Comparison of ENCODE assay signal across 13 cellular contexts in the genomic region with DNA sequence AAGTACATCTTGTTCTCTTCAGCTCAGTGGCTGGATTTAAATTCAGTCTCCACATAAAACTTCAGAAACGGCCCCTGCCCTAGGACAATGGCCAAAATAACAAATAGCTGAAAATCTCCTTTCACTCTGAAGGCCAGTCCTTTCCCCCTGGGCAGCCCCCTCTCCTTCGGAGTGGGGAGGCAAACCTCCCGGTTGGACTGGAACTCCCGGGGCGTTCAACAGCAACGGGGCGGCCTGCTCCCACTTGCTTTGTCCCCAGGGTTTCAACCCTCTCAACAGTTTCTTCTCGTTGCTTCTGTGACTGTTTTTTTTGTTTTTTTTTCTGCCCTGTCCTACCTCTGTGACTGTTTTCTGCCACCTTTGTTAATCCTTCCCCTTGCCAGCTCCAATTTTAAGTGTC.
DNase-seq lines count a peak whose midpoint lies in the region; ATAC-seq and TF ChIP-seq lines count a peak whose summit lies in the region.
"Had no signal": no experiment of that assay in that cellular context is flagged by ENCODE, and none has a peak within 500 bp of the region (broad histone marks: within the 10 kb centered on the region; RNA-seq: fewer than 3 reads in every experiment).

No MANE protein-coding gene starts in this region.

- H3K4me1 ChIP-seq in CD4-positive, CD25-positive, alpha-beta regulatory T cell (ENCODE audit: control insufficient read depth, insufficient read depth, low read length, poor library complexity, severe bottlenecking), result peaks cover 36% of the 10 kb centered on the region
- H3K4me1 ChIP-seq in neuronal stem cell (ENCODE audit: control insufficient read depth in 2 of 2, insufficient read depth in 1 of 2, low read depth in 1 of 2, low read length in 2 of 2), result no peaks in the 10 kb centered on the region

- H3K14ac ChIP-seq in neuronal stem cell (ENCODE audit: low read length), result no peak overlapping the region

- H4K8ac ChIP-seq in neuronal stem cell (ENCODE audit: low read depth, low read length), result no peak overlapping the region

- H4K91ac ChIP-seq in neuronal stem cell (ENCODE audit: low read depth, low read length, poor library complexity), result no peak overlapping the region

- H3K36me3 Mint-ChIP-seq in CD4-positive, CD25-positive, alpha-beta regulatory T cell, result no peaks in the 10 kb centered on the region
- no peaks in the 10 kb centered on the region for H3K36me3 Mint-ChIP-seq in dendritic cell treated with granulocyte-macrophage colony-stimulating factor and Interleukin-4, amounts not matched to agents 40 ng/mL and 50 ng/mL, for 4 days (ENCODE audit: low read depth)
- H3K36me3 Mint-ChIP-seq: CD14-positive monocyte, IgD-negative memory B cell had no signal

- no peak overlapping the region for H3K23ac ChIP-seq in neuronal stem cell (ENCODE audit: low read depth, low read length, poor library complexity)

- peaks cover 15 to 49% (median 36%) of the 10 kb centered on the region in 4 donors for H3K4me1 Mint-ChIP-seq in CD4-positive, CD25-positive, alpha-beta regulatory T cell
- peaks cover 67% of the 10 kb centered on the region for H3K4me1 Mint-ChIP-seq in dendritic cell treated with granulocyte-macrophage colony-stimulating factor and Interleukin-4, amounts not matched to agents 40 ng/mL and 50 ng/mL, for 4 days (ENCODE audit: low read depth)

- no peaks in the 10 kb centered on the region for H3K9me3 ChIP-seq in CD4-positive, CD25-positive, alpha-beta regulatory T cell (ENCODE audit: control insufficient read depth in 2 of 2, low read length in 2 of 2)
- peaks cover 0 to 2% of the 10 kb centered on the region in 2 donors for H3K9me3 ChIP-seq in neuronal stem cell (replicated peaks in 1 of 2; ENCODE audit: control insufficient read depth in 2 of 2, insufficient read depth in 1 of 2, low read depth in 1 of 2, low read length in 2 of 2)
- H3K9me3 ChIP-seq: esophagus muscularis mucosa had no signal

- no peaks in the 10 kb centered on the region for H3K27me3 Mint-ChIP-seq in CD4-positive, CD25-positive, alpha-beta regulatory T cell
- H3K27me3 Mint-ChIP-seq in dendritic cell treated with granulocyte-macrophage colony-stimulating factor and Interleukin-4, amounts not matched to agents 40 ng/mL and 50 ng/mL, for 4 days, result peaks cover 5% of the 10 kb centered on the region

- H2BK5ac ChIP-seq in neuronal stem cell (ENCODE audit: low read length), result no peak overlapping the region

- no peak overlapping the region for H3K4me3 ChIP-seq in CD4-positive, CD25-positive, alpha-beta regulatory T cell (ENCODE audit: low read depth, low read length)
- no peak overlapping the region for H3K4me3 ChIP-seq in neuronal stem cell (ENCODE audit: low read length in 2 of 2)
- H3K4me3 ChIP-seq: esophagus muscularis mucosa had no signal

- H2BK15ac ChIP-seq in neuronal stem cell (ENCODE audit: low read length), result no peak overlapping the region

- intact Hi-C loops in dendritic cell treated with granulocyte-macrophage colony-stimulating factor and Interleukin-4, amounts not matched to agents 40 ng/mL and 50 ng/mL, for 4 days (cut with micrococcal nuclease), result loop anchor here (2.0 to 5.0 kb wide), 4 partner anchors 68 to 598 kb away; partner anchors contain the start of gene IRF4

- DNase-seq in CD4-positive, CD25-positive, alpha-beta regulatory T cell, result no peak
- DNase-seq in HuH-7 (ENCODE audit: low spot score) (no peak), neuronal stem cell (ENCODE audit: low spot score) (no peak), NCI-H2081 (lab: John Stamatoyannopoulos, UW) (no peak), NCI-H446 treated with DMSO at 0.1 percent for 48 hours (lab: John Stamatoyannopoulos, UW) (no peak)
- DNase-seq: cerebellar nuclear complex, NCI-H1930 had no signal

- H3K27me3 ChIP-seq in CD4-positive, CD25-positive, alpha-beta regulatory T cell (ENCODE audit: control insufficient read depth, insufficient read depth, low read length), result no peaks in the 10 kb centered on the region
- no peaks in the 10 kb centered on the region for H3K27me3 ChIP-seq in neuronal stem cell (ENCODE audit: control insufficient read depth in 3 of 3, insufficient read depth in 3 of 3, low read depth in 1 of 3, low read length in 3 of 3)
- H3K27me3 ChIP-seq: esophagus muscularis mucosa had no signal

- no peak overlapping the region for H3K4ac ChIP-seq in neuronal stem cell (ENCODE audit: low read length)

- no peak overlapping the region for H3K9ac ChIP-seq in neuronal stem cell (ENCODE audit: low read depth, low read length, poor library complexity)

- no peak overlapping the region for H3K27ac ChIP-seq in CD4-positive, CD25-positive, alpha-beta regulatory T cell (ENCODE audit: insufficient read depth, low read length, poor library complexity, severe bottlenecking)
- H3K27ac ChIP-seq in neuronal stem cell (replicated peaks; ENCODE audit: low read length), result no peak overlapping the region
- H3K27ac ChIP-seq: esophagus muscularis mucosa had no signal

- no peak overlapping the region for H2BK12ac ChIP-seq in neuronal stem cell (ENCODE audit: low read length)

- peak; percentile 29 for TF ChIP-seq POLR2A in GM19099 (IDR thresholded peaks at IDR 0.05; ENCODE audit: extremely low read depth, insufficient read length, low read depth)

- no peak overlapping the region for H2AK5ac ChIP-seq in neuronal stem cell (ENCODE audit: low read depth, low read length)

- H3K4me2 ChIP-seq in neuronal stem cell (ENCODE audit: insufficient read depth, low read length, poor library complexity, severe bottlenecking), result no peak overlapping the region

- no peak overlapping the region for H3K4me3 Mint-ChIP-seq in CD4-positive, CD25-positive, alpha-beta regulatory T cell
- H3K4me3 Mint-ChIP-seq in dendritic cell treated with granulocyte-macrophage colony-stimulating factor and Interleukin-4, amounts not matched to agents 40 ng/mL and 50 ng/mL, for 4 days, result no peak overlapping the region
- H3K4me3 Mint-ChIP-seq: CD14-positive monocyte had no signal

- H3K27ac Mint-ChIP-seq in CD4-positive, CD25-positive, alpha-beta regulatory T cell, result peak overlapping the region; percentile 17 to 93 (median 92)
- peak overlapping the region; percentile 57 for H3K27ac Mint-ChIP-seq in dendritic cell treated with granulocyte-macrophage colony-stimulating factor and Interleukin-4, amounts not matched to agents 40 ng/mL and 50 ng/mL, for 4 days

- H3K18ac ChIP-seq in neuronal stem cell (ENCODE audit: low read length), result no peak overlapping the region

- no peak overlapping the region for H2AFZ ChIP-seq in neuronal stem cell (ENCODE audit: low read length)

- H2BK120ac ChIP-seq in neuronal stem cell (ENCODE audit: low read depth, low read length), result no peak overlapping the region

- no peaks in the 10 kb centered on the region for H3K36me3 ChIP-seq in CD4-positive, CD25-positive, alpha-beta regulatory T cell (ENCODE audit: control insufficient read depth, insufficient read depth, low read length)
- H3K36me3 ChIP-seq in neuronal stem cell (replicated peaks in 1 of 2; ENCODE audit: control insufficient read depth in 2 of 2, insufficient read depth in 2 of 2, low read length in 2 of 2), result no peaks in the 10 kb centered on the region
- H3K36me3 ChIP-seq: esophagus muscularis mucosa had no signal

- WGBS in neuronal stem cell (ENCODE audit: extremely low coverage in 2 of 2, insufficient read length in 2 of 2, insufficient replicate concordance in 1 of 2), 2 donors, result no CpG with 5 or more reads among the region's 8 CpGs

- H3K79me1 ChIP-seq in neuronal stem cell (ENCODE audit: low read depth, low read length), result peaks cover 3% of the 10 kb centered on the region

- no peaks in the 10 kb centered on the region for H3K9me3 Mint-ChIP-seq in CD4-positive, CD25-positive, alpha-beta regulatory T cell
- H3K9me3 Mint-ChIP-seq in dendritic cell treated with granulocyte-macrophage colony-stimulating factor and Interleukin-4, amounts not matched to agents 40 ng/mL and 50 ng/mL, for 4 days, result no peaks in the 10 kb centered on the region
- H3K9me3 Mint-ChIP-seq: IgD-negative memory B cell had no signal

- ATAC-seq in CD4-positive, CD25-positive, alpha-beta regulatory T cell (ENCODE audit: low read depth in 2 of 2), result no peak
- peak; percentile 1 for ATAC-seq in HG03432 (IDR thresholded peaks at IDR 0.05; ENCODE audit: unreplicated experiment)
